ENCODE assay signal across 8 cellular contexts in the genomic region with DNA sequence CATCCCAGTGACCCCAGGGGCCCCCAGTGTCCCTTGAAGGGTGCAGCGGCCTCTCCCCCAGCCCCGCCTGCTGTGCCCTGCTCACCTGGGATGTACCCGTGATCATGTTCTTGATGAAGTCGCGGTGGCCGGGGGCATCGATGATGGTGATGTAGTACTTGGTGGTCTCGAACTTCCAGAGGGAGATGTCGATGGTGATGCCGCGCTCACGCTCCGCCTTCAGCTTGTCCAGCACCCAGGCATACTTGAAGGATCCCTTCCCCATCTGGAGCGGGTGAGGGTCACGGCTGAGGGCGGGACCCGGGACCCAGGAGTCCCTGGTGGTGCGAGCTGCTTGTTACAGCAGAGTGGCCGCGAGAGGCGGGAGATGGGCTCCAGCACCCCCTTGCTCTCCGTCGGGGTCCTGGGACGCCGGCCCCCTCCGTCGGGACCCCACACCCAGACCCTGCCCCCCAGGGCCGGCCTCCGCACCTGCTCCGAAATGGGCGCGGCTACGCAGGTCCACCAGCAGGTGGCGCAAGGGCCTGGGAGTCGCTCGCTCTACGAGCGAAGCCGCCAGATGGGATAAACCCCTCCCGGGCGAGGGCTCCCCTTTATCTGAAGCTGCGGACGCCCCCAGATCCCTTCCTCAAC. TPM values are rescaled to one million over a fixed set of nuclear protein-coding genes. Genes with fewer than 3 reads are reported as not detected.
DNase-seq lines count a peak whose midpoint lies in the region; ATAC-seq and TF ChIP-seq lines count a peak whose summit lies in the region.

No MANE protein-coding gene starts in this region.

- H3K9ac ChIP-seq in MM.1S (ENCODE audit: low read length), result no peak overlapping the region

- intact Hi-C loops in lower lobe of right lung (cut with DNase I), result no loop called here

- peak overlapping the region; percentile 43; the same call in 1 of the 2 replicates for H2AFZ ChIP-seq in MM.1S (ENCODE audit: low read length)

- ATAC-seq in lower lobe of right lung, result peak; percentile 64 to 81
- ATAC-seq in GM19455 (IDR thresholded peaks at IDR 0.05; ENCODE audit: unreplicated experiment), result no peak

- H3K36me3 ChIP-seq in MM.1S (replicated peaks; ENCODE audit: insufficient read depth, low read length) (no peaks in the 10 kb centered on the region), lower lobe of right lung (no peaks in the 10 kb centered on the region)

- peak overlapping the region; percentile 85 for H3K4me2 ChIP-seq in MM.1S (ENCODE audit: low read depth, low read length)

- no peaks in the 10 kb centered on the region for H3K9me2 ChIP-seq in MM.1S (replicated peaks; ENCODE audit: insufficient read depth, low read length)

- no peaks in the 10 kb centered on the region for H4K20me1 ChIP-seq in MM.1S (ENCODE audit: insufficient read depth, low read length)

- H3K27ac ChIP-seq in MM.1S (ENCODE audit: low read length) (no peak overlapping the region), coronary artery (no peak overlapping the region), lower lobe of right lung (no peak overlapping the region)

- peak overlapping the region; percentile 47 for H3K4me3 ChIP-seq in MM.1S (ENCODE audit: low read length)
- H3K4me3 ChIP-seq in coronary artery, result peak overlapping the region; percentile 65
- peak overlapping the region; percentile 48 for H3K4me3 ChIP-seq in lower lobe of right lung

- no peaks in the 10 kb centered on the region for H3K79me2 ChIP-seq in MM.1S (ENCODE audit: low read length)

- peaks cover 56% of the 10 kb centered on the region for H3K27me3 ChIP-seq in MM.1S (replicated peaks; ENCODE audit: insufficient read depth, low read length)
- peaks cover 58% of the 10 kb centered on the region for H3K27me3 ChIP-seq in lower lobe of right lung (ENCODE audit: low read depth)

- peak; percentile 92 for TF ChIP-seq CTCF in MM.1S (IDR thresholded peaks at IDR 0.05; ENCODE audit: low read length)
- TF ChIP-seq CTCF in coronary artery (IDR thresholded peaks at IDR 0.05), result peak; percentile 96
- TF ChIP-seq CTCF in lower lobe of right lung (IDR thresholded peaks at IDR 0.05), result peak; percentile 96

- H3F3A ChIP-seq in MM.1S (ENCODE audit: insufficient read depth, low read length), result no peaks in the 10 kb centered on the region

- H3K9me3 ChIP-seq in MM.1S (replicated peaks; ENCODE audit: insufficient read depth, low read length), result no peaks in the 10 kb centered on the region
- no peaks in the 10 kb centered on the region for H3K9me3 ChIP-seq in lower lobe of right lung

- DNase-seq in Daoy (ENCODE audit: low read depth), result peak; percentile 68
- peak; percentile 70 for DNase-seq in MM.1S
- DNase-seq in activated CD4-positive, alpha-beta T cell treated with anti-CD3 and anti-CD28 coated beads, Interleukin-2, amount 50 U/mL, for 24 hours (ENCODE audit: low read depth in 1 of 2, low spot score in 1 of 2), result peak; percentile 59 to 60
- no peak for DNase-seq in coronary artery (ENCODE audit: low spot score)
- DNase-seq in lower lobe of right lung, result peak; percentile 83
- DNase-seq in stimulated activated CD8-positive, alpha-beta memory T cell treated with anti-CD3 and anti-CD28 coated beads, Interleukin-15, amount 100 ng/mL, for 1 hour (ENCODE audit: low read depth), result peak; percentile 67
- DNase-seq in NCI-H524 treated with DMSO at 0.1 percent for 48 hours (lab: John Stamatoyannopoulos, UW), result no peak

- no peaks in the 10 kb centered on the region for H3K4me1 ChIP-seq in MM.1S (ENCODE audit: low read length)
- peaks cover 22% of the 10 kb centered on the region for H3K4me1 ChIP-seq in lower lobe of right lung

RNA-seq across cellular contexts. Expression of a gene that starts 3.0 kb away (rescaled TPM):
- 3.9 and 6.4 TPM in 2 replicates for total RNA-seq in Daoy (2014; rRNA removed; shearing (Covaris generic))
- total RNA-seq in lower lobe of right lung, result 0.77 TPM

RNA-seq across cellular contexts. Expression of a gene that starts 23.4 kb away (rescaled TPM):
- 0.17 TPM in 1 of 2 replicates, not detected in the other for total RNA-seq in Daoy (2014; rRNA removed; shearing (Covaris generic))
- total RNA-seq in lower lobe of right lung, result not detected

RNA-seq across cellular contexts. Expression of a gene that starts 24.7 kb away (rescaled TPM):
- 30.6 and 39.0 TPM in 2 replicates for total RNA-seq in Daoy (2014; rRNA removed; shearing (Covaris generic))
- 305 TPM for total RNA-seq in lower lobe of right lung

RNA-seq across cellular contexts. Expression of a gene that starts 41.3 kb away (rescaled TPM):
- not detected in 2 replicates for total RNA-seq in Daoy (2014; rRNA removed; shearing (Covaris generic))
- total RNA-seq in lower lobe of right lung, result 4.2 TPM

RNA-seq across cellular contexts. Expression of a gene that starts 51.7 kb away (rescaled TPM):
- not detected in 2 replicates for total RNA-seq in Daoy (2014; rRNA removed; shearing (Covaris generic))
- total RNA-seq in lower lobe of right lung, result not detected

Comparison
In these comparisons a context has a peak if more than half of its experiments do, and no peak if none do; other contexts are left out.
1. DNase-seq: peak in Daoy (single experiment), MM.1S (single experiment), activated CD4-positive, alpha-beta T cell treated with anti-CD3 and anti-CD28 coated beads, Interleukin-2, amount 50 U/mL, for 24 hours (2 of 2), lower lobe of right lung (single experiment) and stimulated activated CD8-positive, alpha-beta memory T cell treated with anti-CD3 and anti-CD28 coated beads, Interleukin-15, amount 100 ng/mL, for 1 hour (single experiment); none in coronary artery (single experiment) and NCI-H524 treated with DMSO at 0.1 percent for 48 hours (single experiment).
2. Peak in every context shown above with its lines, with median percentiles within 50 percentile points of each other: H3K4me3 ChIP-seq and CTCF ChIP-seq.